ENCODE assay signal across 8 cellular contexts in genomic region chr1:181088079-181089016, GRCh38. TPM values are rescaled to one million over a fixed set of nuclear protein-coding genes. Genes with fewer than 3 reads are reported as not detected.
DNase-seq lines count a peak whose midpoint lies in the region; ATAC-seq, FAIRE-seq and TF ChIP-seq lines count a peak whose summit lies in the region.

Gene IER5 (plus strand): TSS chr1:181088700. CDS start chr1:181088903, 203 bp downstream.

- peak within 1 kb of the TSS; percentile 61 for H3K27ac ChIP-seq in DOHH2 (ENCODE audit: low read depth, low read length)
- H3K27ac ChIP-seq in GM23248, result peak within 1 kb of the TSS; percentile 76
- no peak within 1 kb of the TSS for H3K27ac ChIP-seq in Karpas-422 (ENCODE audit: low read length)
- peak within 1 kb of the TSS; percentile 97 for H3K27ac ChIP-seq in muscle layer of colon (ENCODE audit: low read depth, low read length)

- TF ChIP-seq CTCF in DOHH2 (IDR thresholded peaks at IDR 0.05; ENCODE audit: low read depth, low read length, poor library complexity, severe bottlenecking), result no peak

- H3F3A ChIP-seq in DOHH2 (ENCODE audit: control insufficient read depth, insufficient read depth), result peaks cover 17% of the 10 kb centered on the region
- H3F3A ChIP-seq in GM23248 (ENCODE audit: insufficient read depth), result peaks cover 48% of the 10 kb centered on the region

- H3K9me3 ChIP-seq in DOHH2 (ENCODE audit: control insufficient read depth, insufficient read depth, low read length) (no peaks in the 10 kb centered on the region), GM23248 (ENCODE audit: low read depth) (no peaks in the 10 kb centered on the region), Karpas-422 (ENCODE audit: low read length) (no peaks in the 10 kb centered on the region), muscle layer of colon (ENCODE audit: low read length) (no peaks in the 10 kb centered on the region)

- H3K27me3 ChIP-seq in DOHH2 (ENCODE audit: control insufficient read depth, low read length) (no peaks in the 10 kb centered on the region; the same call in 1 of the 2 replicates), GM23248 (replicated peaks; ENCODE audit: insufficient read depth) (no peaks in the 10 kb centered on the region), Karpas-422 (ENCODE audit: low read length) (no peaks in the 10 kb centered on the region), muscle layer of colon (ENCODE audit: control insufficient read depth in 1 of 2, insufficient read depth in 2 of 2, low read length in 2 of 2) (no peaks in the 10 kb centered on the region)

- H3K36me3 ChIP-seq in DOHH2 (ENCODE audit: control insufficient read depth, low read length) (peaks cover 33% of the 10 kb centered on the region), GM23248 (ENCODE audit: low read depth) (peaks cover 32% of the 10 kb centered on the region; the same call in 1 of the 2 replicates), Karpas-422 (ENCODE audit: insufficient read depth, low read length) (no peaks in the 10 kb centered on the region), muscle layer of colon (ENCODE audit: insufficient read depth, low read length) (no peaks in the 10 kb centered on the region)

- DNase-seq in GM23248 (peak; percentile 98), Karpas-422 (peak; percentile 98), RCC 7860 (ENCODE audit: low spot score) (peak; percentile 95)
- peak; percentile 98 for DNase-seq in activated T-cell treated with anti-CD3 and anti-CD28 coated beads, Interleukin-2, amount 50 U/mL, for 48 hours
- peak; percentile 90 for DNase-seq in stimulated activated CD8-positive, alpha-beta memory T cell treated with anti-CD3 and anti-CD28 coated beads, Interleukin-7, amount 100 ng/mL, for 24 hours (ENCODE audit: low read depth)

- peak; percentile 87 for ATAC-seq in esophagus mucosa

- peaks cover 42% of the 10 kb centered on the region for H3K79me2 ChIP-seq in DOHH2 (ENCODE audit: control insufficient read depth, low read length)
- peaks cover 46% of the 10 kb centered on the region for H3K79me2 ChIP-seq in GM23248 (ENCODE audit: insufficient read depth)
- no peaks in the 10 kb centered on the region for H3K79me2 ChIP-seq in Karpas-422 (ENCODE audit: low read length)

- 2% methylated on average over 71 to 74 of the region's 76 CpGs for WGBS in GM23248 (ENCODE audit: low coverage in 1 of 2, low lambda C conversion rate in 2 of 2, missing lambda C conversion rate in 2 of 2), 2 experiments

- peak within 1 kb of the TSS; percentile 98 for H3K4me3 ChIP-seq in DOHH2 (ENCODE audit: low read length)
- peak within 1 kb of the TSS; percentile 100 for H3K4me3 ChIP-seq in GM23248
- H3K4me3 ChIP-seq in Karpas-422 (ENCODE audit: low read length), result peak within 1 kb of the TSS; percentile 81
- peak within 1 kb of the TSS; percentile 53 to 86 for H3K4me3 ChIP-seq in muscle layer of colon (ENCODE audit: low read depth in 1 of 2, low read length in 2 of 2)

- no peak for FAIRE-seq in RCC 7860 (lab: Jason Lieb, UNC)

- peak within 1 kb of the TSS; percentile 78 for H3K4me2 ChIP-seq in DOHH2 (ENCODE audit: low read length)
- peak within 1 kb of the TSS; percentile 85 for H3K4me2 ChIP-seq in GM23248 (ENCODE audit: unreplicated experiment)
- peak within 1 kb of the TSS; percentile 94 for H3K4me2 ChIP-seq in Karpas-422 (ENCODE audit: low read depth, low read length, poor library complexity, severe bottlenecking)

- peak within 1 kb of the TSS; percentile 76 for H2AFZ ChIP-seq in GM23248
- peak within 1 kb of the TSS; percentile 90 for H2AFZ ChIP-seq in Karpas-422 (ENCODE audit: low read length)

- H3K9me2 ChIP-seq in DOHH2 (replicated peaks; ENCODE audit: control insufficient read depth, low read length) (no peaks in the 10 kb centered on the region), GM23248 (ENCODE audit: insufficient read depth) (no peaks in the 10 kb centered on the region), Karpas-422 (replicated peaks; ENCODE audit: insufficient read depth, low read length) (no peaks in the 10 kb centered on the region)

- H4K20me1 ChIP-seq in DOHH2 (ENCODE audit: control insufficient read depth, insufficient read depth, low read depth, low read length), result peaks cover 17% of the 10 kb centered on the region
- H4K20me1 ChIP-seq in GM23248 (ENCODE audit: insufficient read depth), result no peaks in the 10 kb centered on the region; the same call in 1 of the 2 replicates
- peaks cover 36% of the 10 kb centered on the region for H4K20me1 ChIP-seq in Karpas-422 (ENCODE audit: insufficient read depth, low read depth, low read length)

- in situ Hi-C loops in GM23248 (cut with MboI), result no loop called here

- H3K4me1 ChIP-seq in DOHH2 (ENCODE audit: control insufficient read depth, low read length) (peaks cover 43% of the 10 kb centered on the region), GM23248 (ENCODE audit: insufficient read depth) (peaks cover 34% of the 10 kb centered on the region), Karpas-422 (ENCODE audit: low read length) (peaks cover 33% of the 10 kb centered on the region), muscle layer of colon (ENCODE audit: insufficient read depth, low read length) (peaks cover 15% of the 10 kb centered on the region)

- H3K9ac ChIP-seq in GM23248, result peak within 1 kb of the TSS; percentile 94
- peak within 1 kb of the TSS; percentile 76 for H3K9ac ChIP-seq in Karpas-422 (ENCODE audit: low read length)
- peak within 1 kb of the TSS; percentile 91 for H3K9ac ChIP-seq in muscle layer of colon (ENCODE audit: low read length)

RNA-seq across cellular contexts. Expression of gene IER5, which starts in this region (rescaled TPM):
- 33.6 and 38.5 TPM in 2 replicates for total RNA-seq in GM23248 (2014; rRNA removed; shearing (Covaris generic))
- 8.1 and 10.8 TPM in 2 replicates for polyA plus RNA-seq in GM23248 (2016; fragmentation: Nextera tagmentation; extraction: Ambion mirVana)
- 5.3 and 9.9 TPM in 2 replicates for total RNA-seq in Karpas-422 (2014; rRNA removed; shearing (Covaris generic); ENCODE audit: low replicate concordance)
- total RNA-seq in esophagus mucosa, result 21.4 TPM
